Comparison of ENCODE assay signal across 1 cellular context in genomic region chr17:29073520-29073919, GRCh38.
TF ChIP-seq lines count a peak whose summit lies in the region.

No MANE protein-coding gene starts in this region.

TF ChIP-seq in endothelial cell of umbilical vein, 7 proteins besides CTCF, POLR2A, EP300 and RAD21 (continued from another document):
- TF ChIP-seq, protein P1, sequence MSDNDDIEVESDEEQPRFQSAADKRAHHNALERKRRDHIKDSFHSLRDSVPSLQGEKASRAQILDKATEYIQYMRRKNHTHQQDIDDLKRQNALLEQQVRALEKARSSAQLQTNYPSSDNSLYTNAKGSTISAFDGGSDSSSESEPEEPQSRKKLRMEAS (IDR thresholded peaks at IDR 0.05; ENCODE audit: insufficient read depth, insufficient read length) = no peak
- TF ChIP-seq MYC (IDR thresholded peaks at IDR 0.05; ENCODE audit: low read depth, low read length) = no peak
